14 cellular contexts compared by ENCODE assay signal in genomic region chr11:2827256-2827655, GRCh38.
A peak's percentile ranks its signal among the peaks of the same experiment; 100 is the strongest.
DNase-seq lines count a peak whose midpoint lies in the region; ATAC-seq and TF ChIP-seq lines count a peak whose summit lies in the region.
"Had no signal": no experiment of that assay in that cellular context is flagged by ENCODE, and none has a peak within 500 bp of the region (broad histone marks: within the 10 kb centered on the region; RNA-seq: fewer than 3 reads in every experiment).

No MANE protein-coding gene starts in this region.

- H3K9me3 ChIP-seq in adipocyte (ENCODE audit: control insufficient read depth, low read length) (peaks cover 31% of the 10 kb centered on the region), WERI-Rb-1 (ENCODE audit: severe bottlenecking) (peaks cover 5% of the 10 kb centered on the region)
- H3K9me3 ChIP-seq: right lobe of liver had no signal

- H3K36me3 ChIP-seq in adipocyte (ENCODE audit: control insufficient read depth, insufficient read depth, low read length, severe bottlenecking) (no peaks in the 10 kb centered on the region), WERI-Rb-1 (no peaks in the 10 kb centered on the region)
- H3K36me3 ChIP-seq: right lobe of liver had no signal

- no peak for TF ChIP-seq CTCF in WERI-Rb-1 (IDR thresholded peaks at IDR 0.05; ENCODE audit: low read depth, low read length)

- H3K4me3 ChIP-seq in adipocyte (ENCODE audit: low read length) (no peak overlapping the region), skin epidermis (no peak overlapping the region), WERI-Rb-1 (ENCODE audit: low read depth, low read length) (no peak overlapping the region)
- H3K4me3 ChIP-seq: PC-9, right lobe of liver had no signal

- H3K9ac ChIP-seq in adipocyte (ENCODE audit: low read length): peak overlapping the region; percentile 85
- H3K9ac ChIP-seq: KMS-11 had no signal

- H3K27ac ChIP-seq in layer of hippocampus (ENCODE audit: low read depth, low read length): peak overlapping the region; percentile 58
- H3K27ac ChIP-seq in skin epidermis: peak overlapping the region in 13 of 21 experiments; percentile 62 to 91 (median 74)
- H3K27ac ChIP-seq in WERI-Rb-1: no peak overlapping the region; the same call in 1 of the 2 replicates
- H3K27ac ChIP-seq: KMS-11, PC-9, right lobe of liver had no signal

- H3K27me3 ChIP-seq in adipocyte (replicated peaks; ENCODE audit: control insufficient read depth, insufficient read depth, low read length): no peaks in the 10 kb centered on the region
- H3K27me3 ChIP-seq in layer of hippocampus (ENCODE audit: control insufficient read depth, insufficient read depth, low read length): no peaks in the 10 kb centered on the region
- H3K27me3 ChIP-seq in WERI-Rb-1 (ENCODE audit: insufficient read depth, low read depth, severe bottlenecking): no peaks in the 10 kb centered on the region
- H3K27me3 ChIP-seq: right lobe of liver had no signal

- peak; percentile 39 for DNase-seq in ELR (ENCODE audit: low read depth)
- DNase-seq in adipocyte (ENCODE audit: low read depth): peak; percentile 9
- DNase-seq in WERI-Rb-1: no peak
- no peak for DNase-seq in NK-92 treated with Interleukin-12 subunit alpha and Interleukin-12 subunit beta, amount 100 ng/mL, for 24 hours (lab: John Stamatoyannopoulos, UW)
- DNase-seq in NCI-H69 (lab: John Stamatoyannopoulos, UW): no peak
- DNase-seq: activated naive CD4-positive, alpha-beta T cell treated with anti-CD3 and anti-CD28 coated beads, Interleukin-2, amount 50 U/mL, for 16 hours; naive thymus-derived CD4-positive, alpha-beta T cell; PC-9; stimulated activated CD4-positive, alpha-beta T cell treated with anti-CD3 and anti-CD28 coated beads, Interleukin-4, amount 100 ng/mL, for 4 hours had no signal

- no peak for ATAC-seq in HG02763 (IDR thresholded peaks at IDR 0.05; ENCODE audit: unreplicated experiment)

- H3K4me1 ChIP-seq in adipocyte (ENCODE audit: control insufficient read depth, insufficient read depth, low read length): peaks cover 28% of the 10 kb centered on the region
- H3K4me1 ChIP-seq: right lobe of liver had no signal

Comparison
In these comparisons a context has a peak if more than half of its experiments do, and no peak if none do; other contexts are left out.
1. DNase-seq: peak in ELR (single experiment) and adipocyte (single experiment); none in WERI-Rb-1 (single experiment), NK-92 treated with Interleukin-12 subunit alpha and Interleukin-12 subunit beta, amount 100 ng/mL, for 24 hours (single experiment) and NCI-H69 (single experiment).